In the genomic region with DNA sequence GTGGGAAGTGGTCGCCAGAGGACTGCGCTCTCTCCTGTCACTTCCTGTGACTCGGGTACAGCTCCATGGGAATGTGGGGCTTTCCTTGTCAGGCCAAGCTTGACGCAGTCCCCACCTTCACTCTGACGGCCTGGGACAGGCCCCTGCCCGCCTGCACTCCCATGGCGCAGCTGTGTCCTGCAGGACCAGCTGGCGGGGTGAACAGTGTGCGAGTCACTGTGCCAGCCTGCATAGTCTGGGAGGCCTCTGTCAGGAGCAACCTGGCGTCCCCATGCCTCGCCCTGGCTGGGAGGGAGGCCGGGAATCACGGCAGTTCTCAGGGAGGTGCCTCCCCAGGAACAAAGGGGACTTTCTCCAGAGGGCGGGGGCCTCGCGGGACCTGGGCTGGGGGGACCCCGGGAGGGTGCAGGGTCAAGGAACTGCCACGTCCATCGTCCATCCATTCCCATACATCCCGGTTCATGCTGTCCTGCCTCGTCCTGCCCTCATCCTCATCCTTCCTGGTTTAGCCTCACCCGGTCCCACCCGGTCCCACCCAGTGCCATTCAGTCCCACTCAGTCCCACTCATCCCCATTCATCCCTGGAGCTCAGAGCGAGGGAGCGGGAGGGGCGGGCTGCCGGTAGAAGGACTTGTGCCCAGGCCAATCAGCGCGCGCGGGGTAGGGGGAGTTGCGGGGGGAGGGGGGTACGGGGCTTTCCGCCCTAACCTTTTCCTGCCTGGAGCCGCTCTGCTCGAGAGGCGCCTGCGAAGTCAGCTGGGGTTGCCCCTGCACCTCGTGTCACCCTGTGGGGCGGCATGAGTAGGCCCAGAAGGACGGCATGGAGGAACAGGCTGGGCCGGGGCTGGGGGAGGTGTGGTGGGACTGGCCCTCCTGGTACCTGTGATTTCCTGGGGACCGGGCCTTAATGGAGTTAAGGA, we compare ENCODE assay signal across 2 cellular contexts.
TF ChIP-seq lines count a peak whose summit lies in the region.

No MANE protein-coding gene starts in this region.

TF ChIP-seq in SK-N-SH, 30 proteins besides CTCF, POLR2A, EP300 and RAD21:
- TF ChIP-seq, protein P1, sequence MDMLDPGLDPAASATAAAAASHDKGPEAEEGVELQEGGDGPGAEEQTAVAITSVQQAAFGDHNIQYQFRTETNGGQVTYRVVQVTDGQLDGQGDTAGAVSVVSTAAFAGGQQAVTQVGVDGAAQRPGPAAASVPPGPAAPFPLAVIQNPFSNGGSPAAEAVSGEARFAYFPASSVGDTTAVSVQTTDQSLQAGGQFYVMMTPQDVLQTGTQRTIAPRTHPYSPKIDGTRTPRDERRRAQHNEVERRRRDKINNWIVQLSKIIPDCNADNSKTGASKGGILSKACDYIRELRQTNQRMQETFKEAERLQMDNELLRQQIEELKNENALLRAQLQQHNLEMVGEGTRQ (IDR thresholded peaks at IDR 0.05; ENCODE audit: borderline replicate concordance, low read depth, low read length): no peak
- TF ChIP-seq YY1 (IDR thresholded peaks at IDR 0.05; ENCODE audit: low read depth) (no peak), JUND (IDR thresholded peaks at IDR 0.05) (no peak), GABPA (IDR thresholded peaks at IDR 0.05; ENCODE audit: low read depth) (no peak), EZH2phosphoT487 (IDR thresholded peaks at IDR 0.05; ENCODE audit: borderline replicate concordance, low read depth) (no peak), FOXJ3 (CRISPR knock-in tag; IDR thresholded peaks at IDR 0.05) (no peak), RFX5 (IDR thresholded peaks at IDR 0.05; ENCODE audit: low read length) (no peak), TAF1 (IDR thresholded peaks at IDR 0.05; ENCODE audit: borderline replicate concordance, low read depth, low read length) (no peak), TEAD4 (IDR thresholded peaks at IDR 0.05; ENCODE audit: borderline replicate concordance, insufficient read depth) (no peak), GATA2 (CRISPR knock-in tag; IDR thresholded peaks at IDR 0.05) (no peak), ELF1 (IDR thresholded peaks at IDR 0.05) (no peak), NFIC (IDR thresholded peaks at IDR 0.05; ENCODE audit: borderline replicate concordance) (no peak), POLR2AphosphoS5 (IDR thresholded peaks at IDR 0.05; ENCODE audit: low read depth, low read length) (no peak), RCOR1 (IDR thresholded peaks at IDR 0.05; ENCODE audit: low read length) (no peak), SMC3 (IDR thresholded peaks at IDR 0.05; ENCODE audit: low read depth, low read length) (no peak)
- TF ChIP-seq, protein P2, sequence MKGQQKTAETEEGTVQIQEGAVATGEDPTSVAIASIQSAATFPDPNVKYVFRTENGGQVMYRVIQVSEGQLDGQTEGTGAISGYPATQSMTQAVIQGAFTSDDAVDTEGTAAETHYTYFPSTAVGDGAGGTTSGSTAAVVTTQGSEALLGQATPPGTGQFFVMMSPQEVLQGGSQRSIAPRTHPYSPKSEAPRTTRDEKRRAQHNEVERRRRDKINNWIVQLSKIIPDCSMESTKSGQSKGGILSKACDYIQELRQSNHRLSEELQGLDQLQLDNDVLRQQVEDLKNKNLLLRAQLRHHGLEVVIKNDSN (IDR thresholded peaks at IDR 0.05; ENCODE audit: borderline replicate concordance, low read depth): no peak
- TF ChIP-seq, protein P3, sequence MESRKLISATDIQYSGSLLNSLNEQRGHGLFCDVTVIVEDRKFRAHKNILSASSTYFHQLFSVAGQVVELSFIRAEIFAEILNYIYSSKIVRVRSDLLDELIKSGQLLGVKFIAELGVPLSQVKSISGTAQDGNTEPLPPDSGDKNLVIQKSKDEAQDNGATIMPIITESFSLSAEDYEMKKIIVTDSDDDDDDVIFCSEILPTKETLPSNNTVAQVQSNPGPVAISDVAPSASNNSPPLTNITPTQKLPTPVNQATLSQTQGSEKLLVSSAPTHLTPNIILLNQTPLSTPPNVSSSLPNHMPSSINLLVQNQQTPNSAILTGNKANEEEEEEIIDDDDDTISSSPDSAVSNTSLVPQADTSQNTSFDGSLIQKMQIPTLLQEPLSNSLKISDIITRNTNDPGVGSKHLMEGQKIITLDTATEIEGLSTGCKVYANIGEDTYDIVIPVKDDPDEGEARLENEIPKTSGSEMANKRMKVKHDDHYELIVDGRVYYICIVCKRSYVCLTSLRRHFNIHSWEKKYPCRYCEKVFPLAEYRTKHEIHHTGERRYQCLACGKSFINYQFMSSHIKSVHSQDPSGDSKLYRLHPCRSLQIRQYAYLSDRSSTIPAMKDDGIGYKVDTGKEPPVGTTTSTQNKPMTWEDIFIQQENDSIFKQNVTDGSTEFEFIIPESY (IDR thresholded peaks at IDR 0.05; ENCODE audit: borderline replicate concordance, low read depth): no peak
- TF ChIP-seq, protein P4, sequence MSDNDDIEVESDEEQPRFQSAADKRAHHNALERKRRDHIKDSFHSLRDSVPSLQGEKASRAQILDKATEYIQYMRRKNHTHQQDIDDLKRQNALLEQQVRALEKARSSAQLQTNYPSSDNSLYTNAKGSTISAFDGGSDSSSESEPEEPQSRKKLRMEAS (IDR thresholded peaks at IDR 0.05; ENCODE audit: low read depth): no peak
- TF ChIP-seq, protein P5, sequence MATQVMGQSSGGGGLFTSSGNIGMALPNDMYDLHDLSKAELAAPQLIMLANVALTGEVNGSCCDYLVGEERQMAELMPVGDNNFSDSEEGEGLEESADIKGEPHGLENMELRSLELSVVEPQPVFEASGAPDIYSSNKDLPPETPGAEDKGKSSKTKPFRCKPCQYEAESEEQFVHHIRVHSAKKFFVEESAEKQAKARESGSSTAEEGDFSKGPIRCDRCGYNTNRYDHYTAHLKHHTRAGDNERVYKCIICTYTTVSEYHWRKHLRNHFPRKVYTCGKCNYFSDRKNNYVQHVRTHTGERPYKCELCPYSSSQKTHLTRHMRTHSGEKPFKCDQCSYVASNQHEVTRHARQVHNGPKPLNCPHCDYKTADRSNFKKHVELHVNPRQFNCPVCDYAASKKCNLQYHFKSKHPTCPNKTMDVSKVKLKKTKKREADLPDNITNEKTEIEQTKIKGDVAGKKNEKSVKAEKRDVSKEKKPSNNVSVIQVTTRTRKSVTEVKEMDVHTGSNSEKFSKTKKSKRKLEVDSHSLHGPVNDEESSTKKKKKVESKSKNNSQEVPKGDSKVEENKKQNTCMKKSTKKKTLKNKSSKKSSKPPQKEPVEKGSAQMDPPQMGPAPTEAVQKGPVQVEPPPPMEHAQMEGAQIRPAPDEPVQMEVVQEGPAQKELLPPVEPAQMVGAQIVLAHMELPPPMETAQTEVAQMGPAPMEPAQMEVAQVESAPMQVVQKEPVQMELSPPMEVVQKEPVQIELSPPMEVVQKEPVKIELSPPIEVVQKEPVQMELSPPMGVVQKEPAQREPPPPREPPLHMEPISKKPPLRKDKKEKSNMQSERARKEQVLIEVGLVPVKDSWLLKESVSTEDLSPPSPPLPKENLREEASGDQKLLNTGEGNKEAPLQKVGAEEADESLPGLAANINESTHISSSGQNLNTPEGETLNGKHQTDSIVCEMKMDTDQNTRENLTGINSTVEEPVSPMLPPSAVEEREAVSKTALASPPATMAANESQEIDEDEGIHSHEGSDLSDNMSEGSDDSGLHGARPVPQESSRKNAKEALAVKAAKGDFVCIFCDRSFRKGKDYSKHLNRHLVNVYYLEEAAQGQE (IDR thresholded peaks at IDR 0.05; ENCODE audit: low read depth, low read length): no peak

TF ChIP-seq in SK-N-SH treated with all-trans-retinoic acid at 6 μM for 48 hours, 23 proteins besides CTCF, POLR2A, EP300 and RAD21 (continued from another document):
- no peak for TF ChIP-seq TOX (CRISPR knock-in tag; IDR thresholded peaks at IDR 0.05; ENCODE audit: borderline replicate concordance)
- no peak for TF ChIP-seq ESRRG (CRISPR knock-in tag; IDR thresholded peaks at IDR 0.05)
- TF ChIP-seq CSDC2 (CRISPR knock-in tag; IDR thresholded peaks at IDR 0.05): no peak
- TF ChIP-seq, protein P6, sequence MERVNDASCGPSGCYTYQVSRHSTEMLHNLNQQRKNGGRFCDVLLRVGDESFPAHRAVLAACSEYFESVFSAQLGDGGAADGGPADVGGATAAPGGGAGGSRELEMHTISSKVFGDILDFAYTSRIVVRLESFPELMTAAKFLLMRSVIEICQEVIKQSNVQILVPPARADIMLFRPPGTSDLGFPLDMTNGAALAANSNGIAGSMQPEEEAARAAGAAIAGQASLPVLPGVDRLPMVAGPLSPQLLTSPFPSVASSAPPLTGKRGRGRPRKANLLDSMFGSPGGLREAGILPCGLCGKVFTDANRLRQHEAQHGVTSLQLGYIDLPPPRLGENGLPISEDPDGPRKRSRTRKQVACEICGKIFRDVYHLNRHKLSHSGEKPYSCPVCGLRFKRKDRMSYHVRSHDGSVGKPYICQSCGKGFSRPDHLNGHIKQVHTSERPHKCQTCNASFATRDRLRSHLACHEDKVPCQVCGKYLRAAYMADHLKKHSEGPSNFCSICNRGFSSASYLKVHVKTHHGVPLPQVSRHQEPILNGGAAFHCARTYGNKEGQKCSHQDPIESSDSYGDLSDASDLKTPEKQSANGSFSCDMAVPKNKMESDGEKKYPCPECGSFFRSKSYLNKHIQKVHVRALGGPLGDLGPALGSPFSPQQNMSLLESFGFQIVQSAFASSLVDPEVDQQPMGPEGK (CRISPR knock-in tag; IDR thresholded peaks at IDR 0.05; ENCODE audit: borderline replicate concordance): no peak
- no peak for TF ChIP-seq TCF4 (CRISPR knock-in tag; IDR thresholded peaks at IDR 0.05; ENCODE audit: borderline replicate concordance)
- no peak for TF ChIP-seq ZC3H10 (CRISPR knock-in tag; IDR thresholded peaks at IDR 0.05)
- no peak for TF ChIP-seq GLIS3 (CRISPR knock-in tag; IDR thresholded peaks at IDR 0.05)
- no peak for TF ChIP-seq BACH2 (CRISPR knock-in tag; IDR thresholded peaks at IDR 0.05; ENCODE audit: borderline replicate concordance)
- TF ChIP-seq, protein P7, sequence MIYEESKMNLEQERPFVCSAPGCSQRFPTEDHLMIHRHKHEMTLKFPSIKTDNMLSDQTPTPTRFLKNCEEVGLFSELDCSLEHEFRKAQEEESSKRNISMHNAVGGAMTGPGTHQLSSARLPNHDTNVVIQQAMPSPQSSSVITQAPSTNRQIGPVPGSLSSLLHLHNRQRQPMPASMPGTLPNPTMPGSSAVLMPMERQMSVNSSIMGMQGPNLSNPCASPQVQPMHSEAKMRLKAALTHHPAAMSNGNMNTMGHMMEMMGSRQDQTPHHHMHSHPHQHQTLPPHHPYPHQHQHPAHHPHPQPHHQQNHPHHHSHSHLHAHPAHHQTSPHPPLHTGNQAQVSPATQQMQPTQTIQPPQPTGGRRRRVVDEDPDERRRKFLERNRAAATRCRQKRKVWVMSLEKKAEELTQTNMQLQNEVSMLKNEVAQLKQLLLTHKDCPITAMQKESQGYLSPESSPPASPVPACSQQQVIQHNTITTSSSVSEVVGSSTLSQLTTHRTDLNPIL (CRISPR knock-in tag; IDR thresholded peaks at IDR 0.05; ENCODE audit: low read depth): no peak
- TF ChIP-seq ZNF70 (CRISPR knock-in tag; IDR thresholded peaks at IDR 0.05): no peak
- TF ChIP-seq SNAI2 (CRISPR knock-in tag; IDR thresholded peaks at IDR 0.05): no peak
TF ChIP-seq in SK-N-SH treated with all-trans-retinoic acid at 6 μM for 48 hours: peak in this region for 0.
